26 cellular contexts compared by ENCODE assay signal in genomic region chr1:205446828-205447227, GRCh38. TPM values are rescaled to one million over a fixed set of nuclear protein-coding genes. Genes with fewer than 3 reads are reported as not detected.
DNase-seq lines count a peak whose midpoint lies in the region; ATAC-seq and TF ChIP-seq lines count a peak whose summit lies in the region.
"Had no signal": no experiment of that assay in that cellular context is flagged by ENCODE, and none has a peak within 500 bp of the region (broad histone marks: within the 10 kb centered on the region; RNA-seq: fewer than 3 reads in every experiment).

No MANE protein-coding gene starts in this region.

- DNase-seq in HCT116 (ENCODE audit: low read depth, low spot score), result no peak
- DNase-seq in WTC11 (ENCODE audit: low spot score), result no peak
- DNase-seq in fibroblast of pulmonary artery (ENCODE audit: low read depth), result peak; percentile 82
- no peak for DNase-seq in progenitor cell of endocrine pancreas (ENCODE audit: low spot score, unreplicated experiment)
- DNase-seq in lower leg skin (ENCODE audit: low spot score in 2 of 2), result no peak
- DNase-seq in activated effector memory CD4-positive, alpha-beta T cell treated with anti-CD3 and anti-CD28 coated beads, Interleukin-2, amount 50 U/mL, for 16 hours, result no peak
- DNase-seq in GM19238 (ENCODE audit: insufficient read length, low spot score), result no peak
- DNase-seq: activated CD4-positive, alpha-beta T cell treated with anti-CD3 and anti-CD28 coated beads, Interleukin-2, amount 50 U/mL, for 48 hours; activated naive CD4-positive, alpha-beta T cell treated with anti-CD3 and anti-CD28 coated beads, Interleukin-2, amount 50 U/mL, for 16 hours; activated T-cell treated with anti-CD3 and anti-CD28 coated beads, Interleukin-2, amount 50 U/mL, for 24 hours; CD8-positive, alpha-beta memory T cell; DMS79; hypothalamus; mucosa of descending colon; NCI-H2107; NCI-H524; occipital lobe; OCI-M1; sigmoid colon had no signal

- TF ChIP-seq RAD21 in HCT116 (IDR thresholded peaks at IDR 0.05; ENCODE audit: low read depth), result no peak

- ATAC-seq in HCT116 (no peak), WTC11 (no peak)
- ATAC-seq: mucosa of descending colon; stimulated activated memory B cell treated with anti-CD40 and anti-IgM and Interleukin-4, amounts not matched to agents 10 μg/mL and 1 μg/mL and 100 μg/mL, for 72 hours had no signal

- peaks cover 0 to 8% of the 10 kb centered on the region in 2 experiments; a peak in 1 of 4 replicates for H3K36me3 ChIP-seq in HCT116 (ENCODE audit: control insufficient read depth in 1 of 2, insufficient read depth in 2 of 2, low read length in 2 of 2)
- H3K36me3 ChIP-seq: ascending aorta, sigmoid colon, SJCRH30, thoracic aorta had no signal

- no peak overlapping the region for H3K27ac ChIP-seq in HCT116 (ENCODE audit: low read depth, low read length)
- H3K27ac ChIP-seq: ascending aorta, sigmoid colon, thoracic aorta, VCaP had no signal

- H3K4me3 ChIP-seq in HCT116 (replicated peaks in 1 of 2; ENCODE audit: low read depth in 1 of 2, low read length in 2 of 2), result no peak overlapping the region
- no peak overlapping the region for H3K4me3 ChIP-seq in fibroblast of pulmonary artery (replicated peaks; ENCODE audit: low read depth, low read length)
- H3K4me3 ChIP-seq in lower leg skin (ENCODE audit: low read depth, poor library complexity, severe bottlenecking), result no peak overlapping the region
- H3K4me3 ChIP-seq: ascending aorta, mucosa of descending colon, sigmoid colon, SJCRH30, thoracic aorta had no signal

- H3K79me2 ChIP-seq in HCT116 (ENCODE audit: insufficient read depth, low read length), result peaks cover 29% of the 10 kb centered on the region

- H3K9ac ChIP-seq in HCT116 (ENCODE audit: low read length), result no peak overlapping the region

- H3K36me3 Mint-ChIP-seq in WTC11 (no peaks in the 10 kb centered on the region), progenitor cell of endocrine pancreas (ENCODE audit: insufficient read depth) (peaks cover 5% of the 10 kb centered on the region)
- H3K36me3 Mint-ChIP-seq: CD8-positive, alpha-beta memory T cell; stimulated activated memory B cell treated with anti-CD40 and anti-IgM and Interleukin-4, amounts not matched to agents 10 μg/mL and 1 μg/mL and 100 μg/mL, for 72 hours had no signal

- no peak overlapping the region for H2AFZ ChIP-seq in HCT116 (ENCODE audit: low read depth, low read length, poor library complexity, severe bottlenecking)

- no peaks in the 10 kb centered on the region for H3K9me2 ChIP-seq in HCT116 (ENCODE audit: insufficient read depth)

- no peaks in the 10 kb centered on the region for H3K27me3 ChIP-seq in HCT116 (ENCODE audit: insufficient read depth, low read length)
- H3K27me3 ChIP-seq: ascending aorta, SJCRH30 had no signal

- H3K9me3 Mint-ChIP-seq in WTC11 (no peaks in the 10 kb centered on the region), progenitor cell of endocrine pancreas (ENCODE audit: low read depth) (no peaks in the 10 kb centered on the region)
- H3K9me3 Mint-ChIP-seq: activated T-cell treated with anti-CD3 and anti-CD28 coated beads, Interleukin-2, amount 50 U/mL, for 24 hours; CD8-positive, alpha-beta memory T cell; stimulated activated memory B cell treated with anti-CD40 and anti-IgM and Interleukin-4, amounts not matched to agents 10 μg/mL and 1 μg/mL and 100 μg/mL, for 72 hours; T-helper 1 cell treated with Interleukin-12 subunit alpha and Interleukin-12 subunit beta and Interleukin-4 antibody, amounts not matched to agents 30 μg/mL and 1 μg/mL, for 36 hours had no signal

- POLR2A ChIA-PET in HCT116 (lab: Charles Lee), result no interaction called here
- POLR2A ChIA-PET in WTC11 (lab: Charles Lee), result interaction anchor here (0.8 to 3.1 kb wide), 4 partner anchors 8 to 126 kb away, joined by 3 to 16 read pairs (median 4); partner anchors contain the start of genes BLACAT1 and NUAK2

- H3K27ac Mint-ChIP-seq in WTC11 (peak overlapping the region; percentile 50), progenitor cell of endocrine pancreas (no peak overlapping the region)
- H3K27ac Mint-ChIP-seq: activated T-cell treated with anti-CD3 and anti-CD28 coated beads, Interleukin-2, amount 50 U/mL, for 24 hours; stimulated activated memory B cell treated with anti-CD40 and anti-IgM and Interleukin-4, amounts not matched to agents 10 μg/mL and 1 μg/mL and 100 μg/mL, for 72 hours; T-helper 1 cell treated with Interleukin-12 subunit alpha and Interleukin-12 subunit beta and Interleukin-4 antibody, amounts not matched to agents 30 μg/mL and 1 μg/mL, for 36 hours had no signal

- H3K4me3 Mint-ChIP-seq in WTC11 (peak overlapping the region; percentile 46), progenitor cell of endocrine pancreas (ENCODE audit: low read depth) (peak overlapping the region; percentile 64)
- H3K4me3 Mint-ChIP-seq: activated T-cell treated with anti-CD3 and anti-CD28 coated beads, Interleukin-2, amount 50 U/mL, for 24 hours; CD8-positive, alpha-beta memory T cell; stimulated activated memory B cell treated with anti-CD40 and anti-IgM and Interleukin-4, amounts not matched to agents 10 μg/mL and 1 μg/mL and 100 μg/mL, for 72 hours; T-helper 1 cell treated with Interleukin-12 subunit alpha and Interleukin-12 subunit beta and Interleukin-4 antibody, amounts not matched to agents 30 μg/mL and 1 μg/mL, for 36 hours had no signal

- TF ChIP-seq CTCF in HCT116 (IDR thresholded peaks at IDR 0.05 in 2 of 3, conservative IDR thresholded peaks at IDR 0.05 in 1 of 3; ENCODE audit: borderline replicate concordance in 1 of 3, insufficient read depth in 1 of 3, low read depth in 2 of 3, low read length in 2 of 3) (no peak), WTC11 (IDR thresholded peaks at IDR 0.05) (no peak), fibroblast of pulmonary artery (IDR thresholded peaks at IDR 0.05; ENCODE audit: low read length, missing control alignments) (no peak), progenitor cell of endocrine pancreas (IDR thresholded peaks at IDR 0.05; ENCODE audit: unreplicated experiment) (no peak), lower leg skin (IDR thresholded peaks at IDR 0.05) (no peak)

- no peak for TF ChIP-seq POLR2A in HCT116 (IDR thresholded peaks at IDR 0.05; ENCODE audit: borderline replicate concordance, extremely low read depth, insufficient read depth, insufficient read length)
- no peak for TF ChIP-seq POLR2A in lower leg skin (IDR thresholded peaks at IDR 0.05)

- H3K27me3 Mint-ChIP-seq in WTC11 (ENCODE audit: low read depth), result peaks cover 10% of the 10 kb centered on the region
- H3K27me3 Mint-ChIP-seq in progenitor cell of endocrine pancreas, result no peaks in the 10 kb centered on the region

- H3K4me2 ChIP-seq in HCT116 (ENCODE audit: low read length), result peak overlapping the region; percentile 90

- CTCF ChIA-PET in HCT116 (lab: Charles Lee), result no interaction called here
- CTCF ChIA-PET in WTC11 (lab: Charles Lee), result interaction anchor here (0.9 to 12.4 kb wide), 9 partner anchors 5 to 112 kb away, joined by 3 to 205 read pairs (median 23); partner anchors contain the start of gene BLACAT1

- H3K4me1 ChIP-seq in HCT116 (ENCODE audit: control insufficient read depth in 1 of 2, insufficient read depth in 2 of 2, low read length in 2 of 2), result peaks cover 67 to 97% of the 10 kb centered on the region in 2 experiments

- peaks cover 92% of the 10 kb centered on the region for H3K4me1 Mint-ChIP-seq in WTC11
- peaks cover 78% of the 10 kb centered on the region for H3K4me1 Mint-ChIP-seq in progenitor cell of endocrine pancreas (ENCODE audit: low read depth)

- no TSS peak for BruUV-seq in HCT116 (replicated peaks; lab: Mats Ljungman, UMichigan)

- no peaks in the 10 kb centered on the region for H4K20me1 ChIP-seq in HCT116 (ENCODE audit: insufficient read depth)

- RAD21 ChIA-PET in HCT116 (lab: Charles Lee; ENCODE audit: low non-redundant PET in 1 of 2, low total read pairs in 2 of 2, uncharacterized antibody in 2 of 2, unreplicated experiment in 2 of 2), result no interaction called here

- WGBS in lower leg skin, 2 donors, result 45 to 47% methylated on average over 9 of the region's 9 CpGs

- intact Hi-C loops in HCT116 (cut with micrococcal nuclease) (no loop called here), lower leg skin (cut with DNase I; ENCODE audit: low total_unique reads) (no loop called here)

- no peaks in the 10 kb centered on the region for H3K9me3 ChIP-seq in HCT116 (ENCODE audit: control insufficient read depth in 1 of 2, insufficient read depth in 1 of 2, low read depth in 1 of 2, low read length in 2 of 2)
- H3K9me3 ChIP-seq: ascending aorta, mucosa of descending colon, sigmoid colon, SJCRH30, thoracic aorta had no signal

TF ChIP-seq in HCT116, 20 proteins besides CTCF, POLR2A, EP300 and RAD21 (continues in another document):
- TF ChIP-seq ZFX (IDR thresholded peaks at IDR 0.05), result no peak
- TF ChIP-seq SIN3A (IDR thresholded peaks at IDR 0.05; ENCODE audit: low read depth), result no peak

RNA-seq across cellular contexts. Expression of gene BLACAT1, which starts 9.0 kb away (rescaled TPM):
- total RNA-seq in HCT116 (2021; ENCODE audit: unreplicated experiment) (3.9 TPM), WTC11 (2021) (5.2 to 9.8 TPM (median 5.3 TPM) in 3 replicates), progenitor cell of endocrine pancreas (6.3 and 6.7 TPM in 2 replicates), lower leg skin (under 1 TPM in 1 of 4 donors, not detected in 3; 0.26 TPM)
- 3.2 and 4.4 TPM in 2 replicates for polyA plus RNA-seq in HCT116 (2012)
- total RNA-seq: ascending aorta, fibroblast of villous mesenchyme, thoracic aorta had no signal
- polyA plus RNA-seq: CD8-positive, alpha-beta memory T cell had no signal

RNA-seq across cellular contexts. Expression of gene LEMD1, which starts 25.0 kb away (rescaled TPM):
- total RNA-seq in HCT116 (2021; ENCODE audit: unreplicated experiment) (11.9 TPM), WTC11 (2021) (14.7 to 26.3 TPM (median 15.3 TPM) in 3 replicates), progenitor cell of endocrine pancreas (13.9 and 15.2 TPM in 2 replicates), lower leg skin (not detected)
- polyA plus RNA-seq in HCT116 (2012), result 14.9 and 21.8 TPM in 2 replicates
- total RNA-seq: ascending aorta, fibroblast of villous mesenchyme, mucosa of descending colon, sigmoid colon, thoracic aorta had no signal
- polyA plus RNA-seq: CD8-positive, alpha-beta memory T cell had no signal

RNA-seq across cellular contexts. Expression of gene CDK18, which starts 57.6 kb away (rescaled TPM):
- total RNA-seq in HCT116 (2021; ENCODE audit: unreplicated experiment) (32.0 TPM), WTC11 (2021) (62.1 to 71.9 TPM (median 64.7 TPM) in 3 replicates), progenitor cell of endocrine pancreas (23.9 and 24.5 TPM in 2 replicates), lower leg skin (1 to 10 TPM; 4.5 to 6.5 (median 5.1) TPM)
- 30.5 and 30.7 TPM in 2 replicates for polyA plus RNA-seq in HCT116 (2012)

Comparison
In these comparisons a context has a peak if more than half of its experiments do, and no peak if none do; other contexts are left out.
1. RNA of gene LEMD1, which starts 25.0 kb away (total RNA-seq): 14.7 to 26.3 TPM in WTC11, 13.9 to 15.2 TPM in progenitor cell of endocrine pancreas and 11.9 TPM in HCT116 (single experiment); not detected in lower leg skin; every median in the first group is over 10 times any median in the second.